In the genomic region with DNA sequence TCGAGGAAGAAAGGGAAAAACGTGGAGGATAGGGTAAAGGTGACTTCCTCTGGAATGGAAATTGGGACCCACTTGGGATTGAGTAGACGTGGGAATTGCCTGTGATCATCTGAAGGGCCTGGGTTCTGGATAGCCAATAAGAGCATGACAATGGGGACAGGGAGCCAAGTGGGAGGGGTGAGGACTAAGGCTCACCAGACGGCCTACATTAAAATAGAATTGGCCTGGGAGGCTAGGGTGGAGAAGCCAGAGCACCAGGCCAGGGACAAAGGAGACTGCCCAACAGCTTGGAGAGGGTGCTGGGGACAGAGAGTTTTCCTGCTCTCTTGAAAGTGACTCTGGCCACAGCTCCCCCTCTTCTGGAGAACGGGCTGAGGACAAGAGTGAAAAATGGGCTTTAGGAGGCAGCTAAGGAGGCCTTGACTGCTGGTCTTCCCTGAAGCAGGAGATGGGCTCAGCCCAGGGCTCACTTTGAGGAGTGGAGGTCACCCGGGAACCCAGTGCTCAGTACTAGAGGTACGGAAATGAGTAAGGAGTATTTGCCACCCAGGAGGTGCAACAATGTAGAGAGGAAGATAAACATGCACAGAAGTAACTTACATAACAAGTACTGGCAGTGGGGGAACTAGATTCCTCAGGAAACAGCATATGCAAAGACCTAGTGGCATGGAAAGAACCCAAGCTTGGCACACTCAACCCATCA, we compare ENCODE assay signal across 11 cellular contexts. TPM values are rescaled to one million over a fixed set of nuclear protein-coding genes. Genes with fewer than 3 reads are reported as not detected.
DNase-seq lines count a peak whose midpoint lies in the region; ATAC-seq and TF ChIP-seq lines count a peak whose summit lies in the region.
"Had no signal": no experiment of that assay in that cellular context is flagged by ENCODE, and none has a peak within 500 bp of the region (broad histone marks: within the 10 kb centered on the region; RNA-seq: fewer than 3 reads in every experiment).

No MANE protein-coding gene starts in this region.

- H3K79me1 ChIP-seq in H9 (ENCODE audit: insufficient read depth, low read depth, low read length, poor library complexity, severe bottlenecking): no peaks in the 10 kb centered on the region

- no peak overlapping the region for H2BK20ac ChIP-seq in H9 (ENCODE audit: low read depth, low read length, poor library complexity, severe bottlenecking)

- H3K36me3 Mint-ChIP-seq in H9 (ENCODE audit: insufficient read depth in 1 of 3, low read depth in 3 of 3): peaks cover 0 to 2% (median 0%) of the 10 kb centered on the region in 3 experiments; a peak in 2 of 7 replicates

- H3K23me2 ChIP-seq in H9 (ENCODE audit: insufficient read length, low read depth, low read length, poor library complexity, severe bottlenecking): no peaks in the 10 kb centered on the region

- no peaks in the 10 kb centered on the region for H3K9me3 ChIP-seq in H9 (ENCODE audit: control insufficient read depth, low read depth, low read length)
- H3K9me3 ChIP-seq in ascending aorta: no peaks in the 10 kb centered on the region
- no peaks in the 10 kb centered on the region for H3K9me3 ChIP-seq in Peyer's patch
- no peaks in the 10 kb centered on the region; the same call in 1 of the 2 replicates for H3K9me3 ChIP-seq in MG63
- H3K9me3 ChIP-seq: body of pancreas had no signal

- H3K27ac Mint-ChIP-seq in H9: peak overlapping the region in 2 of 3 experiments; percentile 38 to 43; a peak in 4 of 7 replicates

- H3K9ac ChIP-seq in H9 (ENCODE audit: extremely low read depth, insufficient read length, low read length): no peak overlapping the region

- peak overlapping the region in 1 of 2 experiments; percentile 43; a peak in 1 of 5 replicates for H3K4me3 Mint-ChIP-seq in H9

- no peak overlapping the region for H4K91ac ChIP-seq in H9 (ENCODE audit: insufficient read length, low read depth, low read length)

- TF ChIP-seq CTCF in H9 (conservative IDR thresholded peaks at IDR 0.05): no peak
- TF ChIP-seq CTCF in ascending aorta (IDR thresholded peaks at IDR 0.05): no peak
- TF ChIP-seq CTCF in coronary artery (IDR thresholded peaks at IDR 0.05): no peak
- TF ChIP-seq CTCF in Peyer's patch (IDR thresholded peaks at IDR 0.05): no peak

- ATAC-seq in left cardiac atrium (peak; percentile 62 to 67), GM18909 (IDR thresholded peaks at IDR 0.05; ENCODE audit: poor library complexity, unreplicated experiment) (no peak)
- ATAC-seq: body of pancreas had no signal

- WGBS in H9 (ENCODE audit: extremely low coverage, insufficient read length, low lambda C conversion rate): no CpG with 5 or more reads among the region's 7 CpGs

- no peak overlapping the region for H2BK15ac ChIP-seq in H9 (ENCODE audit: low read depth, low read length)

- no peak overlapping the region for H3K4me3 ChIP-seq in ascending aorta
- H3K4me3 ChIP-seq in skin epidermis: no peak overlapping the region
- no peak overlapping the region for H3K4me3 ChIP-seq in coronary artery
- no peak overlapping the region for H3K4me3 ChIP-seq in Peyer's patch
- H3K4me3 ChIP-seq in MG63: no peak overlapping the region
- H3K4me3 ChIP-seq: body of pancreas had no signal

- H2AK5ac ChIP-seq in H9 (ENCODE audit: insufficient read length, low read length): no peak overlapping the region

- no peaks in the 10 kb centered on the region for H3K27me3 ChIP-seq in H9 (ENCODE audit: insufficient read depth, low read length)
- no peaks in the 10 kb centered on the region for H3K27me3 ChIP-seq in ascending aorta
- H3K27me3 ChIP-seq in Peyer's patch: no peaks in the 10 kb centered on the region
- H3K27me3 ChIP-seq in MG63: no peaks in the 10 kb centered on the region
- H3K27me3 ChIP-seq: body of pancreas had no signal

- H3K4me1 Mint-ChIP-seq in H9: peaks cover 41% of the 10 kb centered on the region in 2 experiments

- H3K9me3 Mint-ChIP-seq in H9: no peaks in the 10 kb centered on the region; a peak in 1 of 5 replicates

- H3K18ac ChIP-seq in H9 (ENCODE audit: insufficient read length, low read depth, low read length): no peak overlapping the region

- H3K79me2 ChIP-seq in H9 (ENCODE audit: insufficient read depth, low read length): no peaks in the 10 kb centered on the region

- TF ChIP-seq POLR2A in Peyer's patch (IDR thresholded peaks at IDR 0.05): no peak

- H3K27me3 Mint-ChIP-seq in H9 (ENCODE audit: low read depth): peaks cover 1% of the 10 kb centered on the region; the same call in 1 of the 2 replicates

- H3K4me1 ChIP-seq in H9 (ENCODE audit: insufficient read depth, low read length): peaks cover 14% of the 10 kb centered on the region; the same call in 1 of the 2 replicates
- peaks cover 0 to 7% of the 10 kb centered on the region in 2 donors for H3K4me1 ChIP-seq in ascending aorta
- no peaks in the 10 kb centered on the region for H3K4me1 ChIP-seq in Peyer's patch
- H3K4me1 ChIP-seq: body of pancreas had no signal

- no peak overlapping the region for H3K56ac ChIP-seq in H9 (ENCODE audit: insufficient read length, low read depth, low read length)

- no peak overlapping the region for H2BK5ac ChIP-seq in H9 (ENCODE audit: insufficient read length, low read length)

- H4K8ac ChIP-seq in H9 (replicated peaks; ENCODE audit: insufficient read length, low read depth, low read length): no peak overlapping the region

- DNase-seq in H9: peak; percentile 28
- DNase-seq in ascending aorta (ENCODE audit: low spot score in 2 of 2): no peak
- peak; percentile 58 for DNase-seq in left cardiac atrium
- DNase-seq in coronary artery (ENCODE audit: low spot score): no peak
- DNase-seq in Peyer's patch: no peak
- DNase-seq in MG63: no peak
- DNase-seq: body of pancreas, NCI-H1092 treated with DMSO at 0.1 percent for 48 hours, NCI-H748 treated with DMSO at 0.1 percent for 48 hours had no signal

- H3K4me2 ChIP-seq in H9 (ENCODE audit: insufficient read depth, insufficient read length, low read length): no peak overlapping the region

- intact Hi-C loops in ascending aorta (cut with DNase I): no loop called here
- intact Hi-C loops in left cardiac atrium (cut with DNase I): loop anchor here in 1 of 2 donors (2.0 kb wide), 1 partner anchor 18 kb away; the partner anchor contains the start of gene INKA2

- H3K4ac ChIP-seq in H9 (ENCODE audit: low read depth, low read length): no peak overlapping the region

- 0 out of 2 replicates have a peak overlapping the region, but pooled peaks have one; percentile 8 for H3K14ac ChIP-seq in H9 (ENCODE audit: insufficient read depth, low read length)

- no peak overlapping the region for H2BK120ac ChIP-seq in H9 (ENCODE audit: low read depth, low read length, poor library complexity, severe bottlenecking)

- H3K27ac ChIP-seq in H9 (ENCODE audit: insufficient read length, low read depth, low read length) (no peak overlapping the region), ascending aorta (peak overlapping the region; percentile 33 to 67), skin epidermis (peak overlapping the region in 17 of 21 experiments; percentile 11 to 73 (median 57)), coronary artery (peak overlapping the region in 1 of 2 donors; percentile 27), Peyer's patch (no peak overlapping the region)

- H2BK12ac ChIP-seq in H9 (ENCODE audit: insufficient read length, low read depth, low read length): no peak overlapping the region

- no peak overlapping the region for H3K23ac ChIP-seq in H9 (ENCODE audit: insufficient read length, low read depth, low read length)

- H4K20me1 ChIP-seq in H9 (ENCODE audit: control insufficient read depth, insufficient read depth, insufficient read length): no peaks in the 10 kb centered on the region

- no peak overlapping the region for H2AFZ ChIP-seq in H9 (ENCODE audit: low read length)

- H3K36me3 ChIP-seq in ascending aorta (peaks cover 0 to 8% of the 10 kb centered on the region in 2 donors), Peyer's patch (peaks cover 0 to 6% (median 0%) of the 10 kb centered on the region in 3 donors), MG63 (peaks cover 3% of the 10 kb centered on the region; the same call in 1 of the 2 replicates)

- H3T11ph ChIP-seq in H9 (ENCODE audit: low read length): no peak overlapping the region

- H4K5ac ChIP-seq in H9 (ENCODE audit: insufficient read length, low read depth, low read length): no peak overlapping the region

RNA-seq across cellular contexts. Expression of gene INKA2, which starts 18.8 kb away (rescaled TPM):
- 11.9 and 12.3 TPM in 2 replicates for total RNA-seq in H9 (2021)
- not detected for total RNA-seq in ascending aorta
- 10 to 100 TPM; 18.4 to 31.7 TPM for total RNA-seq in left cardiac atrium
- 1 to 10 TPM in 2 of 4 donors, under 1 TPM in 1, not detected in 1; 0.88 to 2.3 (median 2.0) TPM for total RNA-seq in Peyer's patch
- total RNA-seq in MG63 (2014; rRNA removed; shearing (Covaris generic); ENCODE audit: low replicate concordance): 1.1 TPM in 2 replicates

RNA-seq across cellular contexts. Expression of gene DDX20, which starts 35.3 kb away (rescaled TPM):
- total RNA-seq in H9 (2021) (38.0 and 38.3 TPM in 2 replicates), ascending aorta (11.3 TPM), left cardiac atrium (1 to 10 TPM; 7.8 TPM), Peyer's patch (10 to 100 TPM; 13.5 to 34.7 (median 22.5) TPM)
- 22.4 and 31.0 TPM in 2 replicates for total RNA-seq in MG63 (2014; rRNA removed; shearing (Covaris generic); ENCODE audit: low replicate concordance)

Comparison
In these comparisons a context has a peak if more than half of its experiments do, and no peak if none do; other contexts are left out.
1. DNase-seq: peak in H9 (single experiment) and left cardiac atrium (single experiment); none in ascending aorta (0 of 2), coronary artery (single experiment), Peyer's patch (0 of 3) and MG63 (single experiment).
2. H3K27ac ChIP-seq: peak in ascending aorta (2 of 2) and skin epidermis (17 of 21); none in H9 (single experiment) and Peyer's patch (0 of 4).